20 cellular contexts compared by ENCODE assay signal in the genomic region with DNA sequence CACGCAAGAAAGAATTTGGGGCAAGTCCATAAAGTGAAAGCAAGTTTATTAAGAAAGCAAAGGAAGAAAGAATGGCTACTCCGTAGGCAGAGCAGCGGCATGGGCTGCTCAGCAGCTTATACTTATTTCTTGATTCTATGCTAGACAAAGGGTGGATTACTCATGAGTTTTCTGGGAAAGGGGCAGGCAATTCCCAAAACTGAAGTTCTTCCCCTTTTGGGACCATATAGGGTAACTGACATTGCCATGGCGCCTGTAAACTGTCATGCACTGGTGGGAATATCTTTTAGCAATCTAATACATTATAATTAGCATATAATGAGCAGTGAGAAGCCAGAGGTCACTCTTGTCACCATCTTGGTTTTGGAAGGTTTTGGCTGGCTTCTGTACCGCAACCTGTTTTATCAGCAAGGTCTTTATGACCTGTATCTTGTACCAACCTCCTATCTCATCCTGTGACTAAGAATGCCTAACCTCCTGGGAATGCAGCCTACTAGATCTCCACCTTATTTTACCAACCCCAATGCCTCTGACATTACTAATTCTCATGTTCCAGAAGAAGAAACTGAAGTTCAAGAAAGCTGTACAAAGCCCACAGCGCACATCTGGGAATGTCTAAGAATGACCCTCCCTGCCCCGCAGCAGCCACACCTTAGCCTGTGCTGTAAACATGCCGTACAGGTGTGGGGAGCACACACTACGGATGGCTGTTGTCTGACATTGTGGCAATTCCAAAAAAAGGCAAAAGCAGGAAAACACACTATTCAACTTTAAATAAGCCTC. TPM values are rescaled to one million over a fixed set of nuclear protein-coding genes. Genes with fewer than 3 reads are reported as not detected.
DNase-seq lines count a peak whose midpoint lies in the region; ATAC-seq, FAIRE-seq and TF ChIP-seq lines count a peak whose summit lies in the region.
"Had no signal": no experiment of that assay in that cellular context is flagged by ENCODE, and none has a peak within 500 bp of the region (broad histone marks: within the 10 kb centered on the region; RNA-seq: fewer than 3 reads in every experiment).

No MANE protein-coding gene starts in this region.

- no TSS peak for BruUV-seq in K562 (replicated peaks; lab: Mats Ljungman, UMichigan)

- H3K27ac ChIP-seq in K562 (ENCODE audit: extremely low read depth, low read depth, low read length), result peak overlapping the region; percentile 20; the same call in 1 of the 3 replicates
- H3K27ac ChIP-seq: A549, C4-2B had no signal

- no peak for TF ChIP-seq CTCF in K562 (IDR thresholded peaks at IDR 0.05 in 2 of 3, conservative IDR thresholded peaks at IDR 0.05 in 1 of 3; ENCODE audit: insufficient read depth in 2 of 3, low read depth in 1 of 3, low read length in 3 of 3)

- intact Hi-C loops in K562 (cut with micrococcal nuclease), result no loop called here

- H3K4me1 ChIP-seq in K562 (replicated peaks in 1 of 2; ENCODE audit: control insufficient read depth in 2 of 2, insufficient read depth in 2 of 2, low read length in 2 of 2), result no peaks in the 10 kb centered on the region; a peak in 3 of 5 replicates
- H3K4me1 ChIP-seq: HAP-1 had no signal

- no peak overlapping the region for H3K4me3 ChIP-seq in K562
- H3K4me3 ChIP-seq: A549, HAP-1, MG63 had no signal

- POLR2A ChIA-PET in K562 (lab: Yijun Ruan, JAX), result no interaction called here

- H3K9me3 ChIP-seq in K562 (replicated peaks; ENCODE audit: control insufficient read depth, insufficient read depth, low read depth, low read length), result no peaks in the 10 kb centered on the region
- H3K9me3 ChIP-seq: A549, HAP-1 had no signal

- peak overlapping the region; percentile 33; the same call in 1 of the 2 replicates for H2AFZ ChIP-seq in K562 (ENCODE audit: low read depth, low read length)

- TF ChIP-seq EP300 in K562 (IDR thresholded peaks at IDR 0.05; ENCODE audit: low read length), result no peak

- H4K20me1 ChIP-seq in K562 (replicated peaks; ENCODE audit: control insufficient read depth, insufficient read depth, low read length), result no peaks in the 10 kb centered on the region

- in situ Hi-C loops in K562 (cut with MboI), result no loop called here

- H3K79me2 ChIP-seq in K562 (ENCODE audit: control insufficient read depth, insufficient read depth, low read length), result no peaks in the 10 kb centered on the region

- 13% methylated on average over 9 of the region's 9 CpGs for WGBS in K562 (ENCODE audit: insufficient coverage, low coverage, missing lambda C conversion rate)

- H3K36me3 ChIP-seq in K562 (ENCODE audit: control insufficient read depth, insufficient read depth, low read length), result no peaks in the 10 kb centered on the region
- H3K36me3 ChIP-seq: HAP-1, MG63 had no signal

- no peak overlapping the region for H3K9ac ChIP-seq in K562 (ENCODE audit: insufficient read depth in 1 of 2, low read depth in 2 of 2, low read length in 2 of 2)

- no peaks in the 10 kb centered on the region for H3K27me3 ChIP-seq in K562 (ENCODE audit: control insufficient read depth in 2 of 2, insufficient read depth in 2 of 2, low read length in 2 of 2)
- H3K27me3 ChIP-seq: MG63 had no signal

- H3K4me2 ChIP-seq in K562 (ENCODE audit: insufficient read depth, low read length), result no peak overlapping the region; the same call in 1 of the 2 replicates
- H3K4me2 ChIP-seq: A549 had no signal

- TF ChIP-seq POLR2A in K562 (conservative IDR thresholded peaks at IDR 0.05), result no peak

- ATAC-seq in K562 (peak; percentile 52), HG03342 (IDR thresholded peaks at IDR 0.05; ENCODE audit: unreplicated experiment) (no peak)
- ATAC-seq: A549 had no signal

- TF ChIP-seq RAD21 in K562 (CRISPR knock-in tag; conservative IDR thresholded peaks at IDR 0.05 in 1 of 2, IDR thresholded peaks at IDR 0.05 in 1 of 2), result no peak

- FAIRE-seq in K562 (lab: Jason Lieb, UNC), result no peak
- FAIRE-seq: A549, RCC 7860 had no signal

- DNase-seq in Daoy (ENCODE audit: low read depth) (peak; percentile 17), NCI-H226 (peak; percentile 82), K562 (ENCODE audit: extremely low read depth in 1 of 4, low spot score in 3 of 4) (peak in 1 of 4 experiments; percentile 24), kidney tubule cell (ENCODE audit: low spot score) (peak; percentile 23), SKM-1 (lab: John Stamatoyannopoulos, UW; ENCODE audit: unreplicated experiment) (no peak)
- DNase-seq in activated T-cell treated with anti-CD3 and anti-CD28 coated beads, Interleukin-2, amount 50 U/mL, for 1 hour, result no peak
- no peak for DNase-seq in stimulated activated CD4-positive, alpha-beta T cell treated with anti-CD3 and anti-CD28 coated beads, Interleukin-4, amount 100 ng/mL, for 1 hour
- DNase-seq: COR-L47, MG63, NCI-H1092 treated with DMSO at 0.1 percent for 48 hours, NCI-H1694 treated with DMSO at 0.1 percent for 48 hours, NCI-H774, SIG-M5 had no signal

- H3K9me1 ChIP-seq in K562 (ENCODE audit: control insufficient read depth, insufficient read depth, low read length), result no peaks in the 10 kb centered on the region

- CTCF ChIA-PET in K562 (lab: Yijun Ruan, JAX; ENCODE audit: low intra/inter-chr PET ratio), result no interaction called here

TF ChIP-seq in K562, 482 proteins besides CTCF, POLR2A, EP300 and RAD21 (continues in another document):
- peak; percentile 86 for TF ChIP-seq FOSL1 (tag; conservative IDR thresholded peaks at IDR 0.05)
- no peak for TF ChIP-seq ZNF444 (CRISPR knock-in tag; IDR thresholded peaks at IDR 0.05)
- TF ChIP-seq SMAD4 (CRISPR knock-in tag; conservative IDR thresholded peaks at IDR 0.05), result no peak
- no peak for TF ChIP-seq HNRNPUL1 (IDR thresholded peaks at IDR 0.05; ENCODE audit: low read length)
- TF ChIP-seq SRF (CRISPR knock-in tag; IDR thresholded peaks at IDR 0.05), result peak in 1 of 2 experiments; percentile 76; a peak in 2 of 4 replicates
- TF ChIP-seq, protein P1, sequence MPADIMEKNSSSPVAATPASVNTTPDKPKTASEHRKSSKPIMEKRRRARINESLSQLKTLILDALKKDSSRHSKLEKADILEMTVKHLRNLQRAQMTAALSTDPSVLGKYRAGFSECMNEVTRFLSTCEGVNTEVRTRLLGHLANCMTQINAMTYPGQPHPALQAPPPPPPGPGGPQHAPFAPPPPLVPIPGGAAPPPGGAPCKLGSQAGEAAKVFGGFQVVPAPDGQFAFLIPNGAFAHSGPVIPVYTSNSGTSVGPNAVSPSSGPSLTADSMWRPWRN (IDR thresholded peaks at IDR 0.05; ENCODE audit: low read depth), result no peak
- no peak for TF ChIP-seq ZBTB8A (IDR thresholded peaks at IDR 0.05; ENCODE audit: partially characterized antibody)
- TF ChIP-seq RBM22 (IDR thresholded peaks at IDR 0.05; ENCODE audit: low read depth, low read length, poor library complexity, severe bottlenecking), result no peak
- TF ChIP-seq, protein P2, sequence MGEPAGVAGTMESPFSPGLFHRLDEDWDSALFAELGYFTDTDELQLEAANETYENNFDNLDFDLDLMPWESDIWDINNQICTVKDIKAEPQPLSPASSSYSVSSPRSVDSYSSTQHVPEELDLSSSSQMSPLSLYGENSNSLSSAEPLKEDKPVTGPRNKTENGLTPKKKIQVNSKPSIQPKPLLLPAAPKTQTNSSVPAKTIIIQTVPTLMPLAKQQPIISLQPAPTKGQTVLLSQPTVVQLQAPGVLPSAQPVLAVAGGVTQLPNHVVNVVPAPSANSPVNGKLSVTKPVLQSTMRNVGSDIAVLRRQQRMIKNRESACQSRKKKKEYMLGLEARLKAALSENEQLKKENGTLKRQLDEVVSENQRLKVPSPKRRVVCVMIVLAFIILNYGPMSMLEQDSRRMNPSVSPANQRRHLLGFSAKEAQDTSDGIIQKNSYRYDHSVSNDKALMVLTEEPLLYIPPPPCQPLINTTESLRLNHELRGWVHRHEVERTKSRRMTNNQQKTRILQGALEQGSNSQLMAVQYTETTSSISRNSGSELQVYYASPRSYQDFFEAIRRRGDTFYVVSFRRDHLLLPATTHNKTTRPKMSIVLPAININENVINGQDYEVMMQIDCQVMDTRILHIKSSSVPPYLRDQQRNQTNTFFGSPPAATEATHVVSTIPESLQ (CRISPR knock-in tag; IDR thresholded peaks at IDR 0.05), result no peak
- TF ChIP-seq, protein P3, sequence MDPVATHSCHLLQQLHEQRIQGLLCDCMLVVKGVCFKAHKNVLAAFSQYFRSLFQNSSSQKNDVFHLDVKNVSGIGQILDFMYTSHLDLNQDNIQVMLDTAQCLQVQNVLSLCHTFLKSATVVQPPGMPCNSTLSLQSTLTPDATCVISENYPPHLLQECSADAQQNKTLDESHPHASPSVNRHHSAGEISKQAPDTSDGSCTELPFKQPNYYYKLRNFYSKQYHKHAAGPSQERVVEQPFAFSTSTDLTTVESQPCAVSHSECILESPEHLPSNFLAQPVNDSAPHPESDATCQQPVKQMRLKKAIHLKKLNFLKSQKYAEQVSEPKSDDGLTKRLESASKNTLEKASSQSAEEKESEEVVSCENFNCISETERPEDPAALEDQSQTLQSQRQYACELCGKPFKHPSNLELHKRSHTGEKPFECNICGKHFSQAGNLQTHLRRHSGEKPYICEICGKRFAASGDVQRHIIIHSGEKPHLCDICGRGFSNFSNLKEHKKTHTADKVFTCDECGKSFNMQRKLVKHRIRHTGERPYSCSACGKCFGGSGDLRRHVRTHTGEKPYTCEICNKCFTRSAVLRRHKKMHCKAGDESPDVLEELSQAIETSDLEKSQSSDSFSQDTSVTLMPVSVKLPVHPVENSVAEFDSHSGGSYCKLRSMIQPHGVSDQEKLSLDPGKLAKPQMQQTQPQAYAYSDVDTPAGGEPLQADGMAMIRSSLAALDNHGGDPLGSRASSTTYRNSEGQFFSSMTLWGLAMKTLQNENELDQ (CRISPR knock-in tag; IDR thresholded peaks at IDR 0.05; ENCODE audit: borderline replicate concordance), result no peak

RNA-seq across cellular contexts. Expression of a gene that starts 18.6 kb away (rescaled TPM):
- 0.30 and 1.1 TPM in 2 replicates for total RNA-seq in Daoy (2014; rRNA removed; shearing (Covaris generic))
- not detected in 2 replicates for total RNA-seq in K562 (2011; cell fraction: chromatin; rRNA removed; ENCODE audit: low replicate concordance)
- total RNA-seq in K562 (2011; cell fraction: nucleolus; rRNA removed), result not detected in 2 replicates
- total RNA-seq in K562 (2011; cell fraction: nucleoplasm; rRNA removed), result not detected in 2 replicates
- not detected in 2 replicates for total RNA-seq in K562 (2014; rRNA removed)
- not detected in 2 replicates for total RNA-seq in K562 (2014; rRNA removed; fragmentation: Illumina TruSeq; extraction: Trizol)
- total RNA-seq in K562 (2015; rRNA removed; fragmentation: Illumina TruSeq; extraction: Trizol), result not detected in 2 replicates
- not detected in 2 replicates for total RNA-seq in K562 (2021)
- 0.06 TPM in 1 of 2 replicates, not detected in the other for polyA plus RNA-seq in K562 (2011; rRNA removed)
- polyA plus RNA-seq in K562 (2011; cell fraction: cytosol; rRNA removed), result not detected in 2 replicates
- polyA plus RNA-seq in K562 (2011; cell fraction: nucleus; rRNA removed), result not detected in 2 replicates
- 0.03 and 0.10 TPM in 2 replicates for polyA plus RNA-seq in K562 (2012)
- polyA plus RNA-seq in K562 (2014; fragmentation: Illumina TruSeq; extraction: Trizol), result 0.04 TPM in 1 of 2 replicates, not detected in the other
- polyA plus RNA-seq in K562 (2014; fragmentation: Nextera tagmentation; extraction: Ambion mirVana), result under 1 TPM in 1 of 2 experiments, not detected in 1; 0.03 TPM
- polyA plus RNA-seq in K562 (2014; rRNA removed), result not detected in 2 replicates
- polyA minus RNA-seq in K562 (2011; rRNA and poly(A)+ RNA removed), result not detected in 2 replicates
- not detected in 2 replicates for polyA minus RNA-seq in K562 (2011; cell fraction: cytosol; rRNA and poly(A)+ RNA removed)
- not detected in 2 replicates for polyA minus RNA-seq in K562 (2011; cell fraction: nucleus; rRNA and poly(A)+ RNA removed)
- total RNA-seq: HT-29, NCI-H460 had no signal
- polyA plus RNA-seq: A549 had no signal

Comparison
In these comparisons a context has a peak if more than half of its experiments do, and no peak if none do; other contexts are left out.
1. DNase-seq: peak in Daoy (single experiment), NCI-H226 (single experiment) and kidney tubule cell (single experiment); none in activated T-cell treated with anti-CD3 and anti-CD28 coated beads, Interleukin-2, amount 50 U/mL, for 1 hour (single experiment), SKM-1 (single experiment) and stimulated activated CD4-positive, alpha-beta T cell treated with anti-CD3 and anti-CD28 coated beads, Interleukin-4, amount 100 ng/mL, for 1 hour (single experiment).